Comparison of ENCODE assay signal across 8 cellular contexts in genomic region chr3:141737828-141738635, GRCh38. TPM values are rescaled to one million over a fixed set of nuclear protein-coding genes. Genes with fewer than 3 reads are reported as not detected.
DNase-seq lines count a peak whose midpoint lies in the region; ATAC-seq, FAIRE-seq and TF ChIP-seq lines count a peak whose summit lies in the region.

Gene RNF7, plus strand, starts transcription at chr3:141738298. Its CDS starts 44 bp downstream, at chr3:141738342.

- H4K20me1 ChIP-seq in H1 (replicated peaks in 1 of 2; ENCODE audit: control insufficient read depth in 1 of 2, insufficient read depth in 2 of 2, low read length in 2 of 2) = peaks cover 2 to 5% of the 10 kb centered on the region in 2 experiments

- H2BK120ac ChIP-seq in H1 (replicated peaks; ENCODE audit: low read depth, low read length) = peak within 1 kb of the TSS; percentile 68
- H2BK120ac ChIP-seq in mesendoderm (ENCODE audit: low read depth, low read length) = peak within 1 kb of the TSS; percentile 54

- DNase-seq in Calu3 = peak; percentile 99
- peak in 75 of 76 experiments; percentile 9 to 96 (median 88) for DNase-seq in HUDEP-2 (lab: John Stamatoyannopoulos, UW; ENCODE audit: unreplicated experiment in 76 of 76)
- peak; percentile 97 for DNase-seq in NOMO-1 treated with dmso at 0.1 percent for 144 hours (lab: John Stamatoyannopoulos, UW; ENCODE audit: unreplicated experiment)
- DNase-seq in activated CD8-positive, alpha-beta memory T cell treated with anti-CD3 and anti-CD28 coated beads for 48 hours (ENCODE audit: low read depth in 2 of 3, low spot score in 2 of 3) = peak; percentile 70 to 97 (median 91)
- peak; percentile 90 to 97 for DNase-seq in H1 (ENCODE audit: low read depth in 1 of 2, low spot score in 2 of 2)
- DNase-seq in mesendoderm = peak; percentile 97
- DNase-seq in stimulated activated CD8-positive, alpha-beta memory T cell treated with anti-CD3 and anti-CD28 coated beads, Interleukin-15, amount 100 ng/mL, for 1 hour (ENCODE audit: low read depth) = peak; percentile 87

- peak within 1 kb of the TSS; percentile 74 to 76 for H3K4me2 ChIP-seq in H1 (ENCODE audit: insufficient read depth in 1 of 2, low read depth in 2 of 2, low read length in 2 of 2)
- peak within 1 kb of the TSS; percentile 77 for H3K4me2 ChIP-seq in mesendoderm (ENCODE audit: low read length)

- H2BK20ac ChIP-seq in H1 (ENCODE audit: low read length) = no peak within 1 kb of the TSS

- peaks cover 0 to 5% (median 0%) of the 10 kb centered on the region in 4 experiments; a peak in 2 of 7 replicates for H3K4me1 ChIP-seq in H1 (replicated peaks in 1 of 4; ENCODE audit: control insufficient read depth in 3 of 4, insufficient read depth in 4 of 4, low read length in 3 of 4)
- H3K4me1 ChIP-seq in mesendoderm (ENCODE audit: control insufficient read depth, low read depth, low read length) = no peaks in the 10 kb centered on the region

- intact Hi-C loops in Calu3 (cut with micrococcal nuclease; ENCODE audit: unreplicated experiment) = loop anchor here (1.0 to 5.0 kb wide), 5 partner anchors 91 to 277 kb away; no protein-coding TSS in a partner anchor

- peaks cover 32% of the 10 kb centered on the region for H3K36me3 Mint-ChIP-seq in Calu3 (ENCODE audit: insufficient read depth, unreplicated experiment)

- TF ChIP-seq POLR2A in H1 (IDR thresholded peaks at IDR 0.05; ENCODE audit: control extremely low read depth in 1 of 2, low read depth in 2 of 2, low read length in 2 of 2) = peak; percentile 77 to 80

- peak; percentile 90 for ATAC-seq in GM21381 (IDR thresholded peaks at IDR 0.05; ENCODE audit: unreplicated experiment)

- H2AFZ ChIP-seq in H1 (ENCODE audit: low read length) = peak within 1 kb of the TSS; percentile 90

- POLR2A ChIA-PET in H1 (lab: Charles Lee; ENCODE audit: partially characterized antibody) = interaction anchor here (1.0 to 2.1 kb wide), 6 partner anchors 12 to 143 kb away, joined by 3 to 7 read pairs (median 4); no protein-coding TSS in a partner anchor

- H3K27ac ChIP-seq in H1 (ENCODE audit: low read depth, low read length) (peak within 1 kb of the TSS; percentile 93), mesendoderm (ENCODE audit: low read depth, low read length) (peak within 1 kb of the TSS; percentile 83)

- peaks cover 27% of the 10 kb centered on the region for H3K4me1 Mint-ChIP-seq in Calu3 (ENCODE audit: low read depth, unreplicated experiment)

- H3K9ac ChIP-seq in H1 (replicated peaks in 1 of 4; ENCODE audit: extremely low read depth in 1 of 4, low read depth in 3 of 4, low read length in 3 of 4) (peak within 1 kb of the TSS; percentile 94 to 98 (median 96)), mesendoderm (ENCODE audit: low read length) (peak within 1 kb of the TSS; percentile 91)

- H3K79me1 ChIP-seq in H1 (ENCODE audit: low read depth, low read length) = no peaks in the 10 kb centered on the region
- H3K79me1 ChIP-seq in mesendoderm (ENCODE audit: low read length) = peaks cover 6% of the 10 kb centered on the region

- H2BK5ac ChIP-seq in H1 (ENCODE audit: low read depth, low read length) = peak within 1 kb of the TSS; percentile 98
- peak within 1 kb of the TSS; percentile 91 for H2BK5ac ChIP-seq in mesendoderm (ENCODE audit: low read length)

- H3K36me3 ChIP-seq in H1 (ENCODE audit: control insufficient read depth in 2 of 4, insufficient read depth in 4 of 4, low read length in 3 of 4) (peaks cover 0 to 6% (median under 1%) of the 10 kb centered on the region in 4 experiments; a peak in 2 of 8 replicates), mesendoderm (ENCODE audit: control insufficient read depth, insufficient read depth, low read length) (peaks cover 2% of the 10 kb centered on the region)

- H3K56ac ChIP-seq in H1 (replicated peaks; ENCODE audit: insufficient read length, low read depth, low read length) (peak within 1 kb of the TSS; percentile 52), mesendoderm (ENCODE audit: low read length) (peak within 1 kb of the TSS; percentile 100)

- no peak within 1 kb of the TSS for H3K14ac ChIP-seq in H1 (ENCODE audit: insufficient read length)

- H2BK12ac ChIP-seq in H1 (ENCODE audit: low read depth, low read length) = peak within 1 kb of the TSS; percentile 85

- H3K18ac ChIP-seq in H1 (ENCODE audit: extremely low read depth, low read length) (peak within 1 kb of the TSS; percentile 99), mesendoderm (ENCODE audit: low read length) (peak within 1 kb of the TSS; percentile 94)

- 0 out of 3 replicates have a peak, but pooled peaks of 1 of the 2 experiments have one; percentile 55 for TF ChIP-seq EP300 in H1 (IDR thresholded peaks at IDR 0.05; ENCODE audit: borderline replicate concordance in 1 of 2, low read depth in 2 of 2, low read length in 2 of 2)

- H4K91ac ChIP-seq in H1 (replicated peaks; ENCODE audit: insufficient read length, low read length) = peak within 1 kb of the TSS; percentile 94

- H3K4me3 ChIP-seq in H1 (ENCODE audit: extremely low read depth in 1 of 4, insufficient read depth in 2 of 4, low read depth in 3 of 4, low read length in 4 of 4) (peak within 1 kb of the TSS; percentile 79 to 97 (median 92)), mesendoderm (ENCODE audit: low read length) (peak within 1 kb of the TSS; percentile 95)

- H2AK5ac ChIP-seq in H1 (ENCODE audit: low read depth, low read length) (peak within 1 kb of the TSS; percentile 48; the same call in 1 of the 2 replicates), mesendoderm (ENCODE audit: low read length) (peak within 1 kb of the TSS; percentile 62)

- peak; percentile 75 to 85 for TF ChIP-seq RAD21 in H1 (IDR thresholded peaks at IDR 0.05 in 1 of 2, conservative IDR thresholded peaks at IDR 0.05 in 1 of 2; ENCODE audit: low read depth in 2 of 2, low read length in 2 of 2)

- H3K79me2 ChIP-seq in H1 (ENCODE audit: control insufficient read depth in 1 of 2, insufficient read depth in 2 of 2, low read length in 2 of 2) = peaks cover 3 to 43% of the 10 kb centered on the region in 2 experiments
- H3K79me2 ChIP-seq in mesendoderm (ENCODE audit: control insufficient read depth, insufficient read depth, low read length) = peaks cover 35% of the 10 kb centered on the region

- no peaks in the 10 kb centered on the region for H3K9me3 Mint-ChIP-seq in Calu3 (ENCODE audit: low read depth, unreplicated experiment)

- whole genome bisulfite sequencing in H1 (ENCODE audit: extremely low coverage in 1 of 2, insufficient coverage in 1 of 2, insufficient read length in 1 of 2, insufficient replicate concordance in 2 of 2, low coverage in 1 of 2, low lambda C conversion rate in 2 of 2, missing lambda C conversion rate in 1 of 2), 2 experiments = 1% methylated on average over 30 of the region's 65 CpGs; no CpG with 5 or more reads in 1 of the 2 experiments
- WGBS in mesendoderm (ENCODE audit: extremely low coverage, insufficient coverage, low lambda C conversion rate) = no CpG with 5 or more reads among the region's 65 CpGs

- H3K27me3 ChIP-seq in H1 (replicated peaks in 1 of 4; ENCODE audit: control insufficient read depth in 3 of 4, extremely low read depth in 1 of 4, insufficient read depth in 3 of 4, low read length in 3 of 4) = peaks cover 0 to 2% (median 0%) of the 10 kb centered on the region in 4 experiments; a peak in 1 of 7 replicates
- H3K27me3 ChIP-seq in mesendoderm (ENCODE audit: insufficient read depth, low read length, poor library complexity) = no peaks in the 10 kb centered on the region

- no peak for FAIRE-seq in H1 (lab: Jason Lieb, UNC)

- H4K8ac ChIP-seq in H1 (ENCODE audit: extremely low read depth, insufficient read depth, low read length) = peak within 1 kb of the TSS; percentile 98
- H4K8ac ChIP-seq in mesendoderm (ENCODE audit: low read depth, low read length) = no peak within 1 kb of the TSS

- BruUV-seq in Calu3 (replicated peaks; lab: Mats Ljungman, UMichigan) = no TSS peak

- CTCF ChIA-PET in Calu3 (lab: Charles Lee) = interaction anchor here (0.7 to 2.2 kb wide), 11 partner anchors 13 to 1234 kb away, joined by 3 to 14 read pairs (median 5); no protein-coding TSS in a partner anchor
- CTCF ChIA-PET in H1 (lab: Charles Lee; ENCODE audit: partially characterized antibody) = interaction anchor here (0.9 to 2.8 kb wide), 24 partner anchors 11 to 202 kb away, joined by 3 to 14 read pairs (median 4); partner anchors contain the start of genes ATP1B3 and GRK7

- H3K27me3 Mint-ChIP-seq in Calu3 (ENCODE audit: unreplicated experiment) = no peaks in the 10 kb centered on the region

- H3K4ac ChIP-seq in H1 (replicated peaks; ENCODE audit: insufficient read length, low read depth, low read length) (no peak within 1 kb of the TSS), mesendoderm (ENCODE audit: low read depth, low read length) (peak within 1 kb of the TSS; percentile 28)

- H3K23me2 ChIP-seq in H1 (ENCODE audit: low read depth, low read length) = peaks cover 4% of the 10 kb centered on the region

- H2BK15ac ChIP-seq in H1 (ENCODE audit: low read length) (0 out of 2 replicates have a peak within 1 kb of the TSS, but pooled peaks have one; percentile 75), mesendoderm (replicated peaks; ENCODE audit: low read depth) (no peak within 1 kb of the TSS)

- H3K23ac ChIP-seq in H1 (ENCODE audit: insufficient read length) (no peak within 1 kb of the TSS), mesendoderm (ENCODE audit: low read length) (peak within 1 kb of the TSS; percentile 94)

- peak within 1 kb of the TSS; percentile 95 for H3K4me3 Mint-ChIP-seq in Calu3 (ENCODE audit: low read depth, unreplicated experiment)

- peak within 1 kb of the TSS; percentile 93 for H3K27ac Mint-ChIP-seq in Calu3 (ENCODE audit: unreplicated experiment)

- H3K9me3 ChIP-seq in H1 (ENCODE audit: insufficient read depth in 2 of 2, low read depth in 1 of 2, low read length in 1 of 2) = no peaks in the 10 kb centered on the region

- H4K5ac ChIP-seq in H1 (ENCODE audit: insufficient read length, low read depth, low read length) (peak within 1 kb of the TSS; percentile 99), mesendoderm (ENCODE audit: low read length) (no peak within 1 kb of the TSS)

- TF ChIP-seq CTCF in Calu3 (IDR thresholded peaks at IDR 0.05; ENCODE audit: unreplicated experiment) = peak; percentile 94
- TF ChIP-seq CTCF in H1 (IDR thresholded peaks at IDR 0.05; ENCODE audit: control extremely low read depth in 1 of 3, insufficient read depth in 1 of 3, low read depth in 1 of 3, low read length in 3 of 3) = peak; percentile 80 to 90 (median 85)

TF ChIP-seq in H1, 55 proteins besides CTCF, POLR2A, EP300 and RAD21 (continues in another document):
- TF ChIP-seq BCL11A (IDR thresholded peaks at IDR 0.05; ENCODE audit: low read depth in 2 of 2, low read length in 2 of 2) = no peak
- no peak for TF ChIP-seq CEBPB (IDR thresholded peaks at IDR 0.05; ENCODE audit: low read depth, low read length)

RNA-seq across cellular contexts. Expression of gene RNF7, which starts in this region (rescaled TPM):
- total RNA-seq in Calu3 (2022) = 108 and 113 TPM in 2 replicates
- 108 and 113 TPM in 2 replicates for total RNA-seq in H1 (2021; fragmentation: NEBNext Ultra II Directional; extraction: Animal tissue kit (Norgen Biotek cat#: 25700))
- 59.5 and 78.4 TPM in 2 replicates for polyA plus RNA-seq in H1 (2011; rRNA removed)
- polyA plus RNA-seq in H1 (2011; cell fraction: cytosol; rRNA removed) = 107 TPM
- polyA plus RNA-seq in H1 (2011; cell fraction: nucleus; rRNA removed) = 17.3 TPM
- 85.1 to 135 TPM (median 91.4 TPM) in 4 replicates for polyA plus RNA-seq in H1 (2012, experiment 1 of 2)
- polyA plus RNA-seq in H1 (2012, experiment 2 of 2) = 90.6 TPM
- 105 TPM for polyA plus RNA-seq in H1 (2013, experiment 1 of 2)
- 107 TPM for polyA plus RNA-seq in H1 (2013, experiment 2 of 2)
- polyA minus RNA-seq in H1 (2011; rRNA and poly(A)+ RNA removed) = 25.4 and 26.4 TPM in 2 replicates
- polyA minus RNA-seq in H1 (2011; cell fraction: cytosol; rRNA and poly(A)+ RNA removed) = 31.1 TPM
- polyA minus RNA-seq in H1 (2011; cell fraction: nucleus; rRNA and poly(A)+ RNA removed) = 15.2 TPM
- 135 TPM for polyA plus RNA-seq in mesendoderm (2013, experiment 1 of 2)
- polyA plus RNA-seq in mesendoderm (2013, experiment 2 of 2) = 134 TPM

Comparison
In these comparisons a context has a peak if more than half of its experiments do, and no peak if none do; other contexts are left out.
1. Peak in every context shown above with its lines: DNase-seq, ATAC-seq, H3K4me3 ChIP-seq and H3K27ac ChIP-seq.